In the genomic region with DNA sequence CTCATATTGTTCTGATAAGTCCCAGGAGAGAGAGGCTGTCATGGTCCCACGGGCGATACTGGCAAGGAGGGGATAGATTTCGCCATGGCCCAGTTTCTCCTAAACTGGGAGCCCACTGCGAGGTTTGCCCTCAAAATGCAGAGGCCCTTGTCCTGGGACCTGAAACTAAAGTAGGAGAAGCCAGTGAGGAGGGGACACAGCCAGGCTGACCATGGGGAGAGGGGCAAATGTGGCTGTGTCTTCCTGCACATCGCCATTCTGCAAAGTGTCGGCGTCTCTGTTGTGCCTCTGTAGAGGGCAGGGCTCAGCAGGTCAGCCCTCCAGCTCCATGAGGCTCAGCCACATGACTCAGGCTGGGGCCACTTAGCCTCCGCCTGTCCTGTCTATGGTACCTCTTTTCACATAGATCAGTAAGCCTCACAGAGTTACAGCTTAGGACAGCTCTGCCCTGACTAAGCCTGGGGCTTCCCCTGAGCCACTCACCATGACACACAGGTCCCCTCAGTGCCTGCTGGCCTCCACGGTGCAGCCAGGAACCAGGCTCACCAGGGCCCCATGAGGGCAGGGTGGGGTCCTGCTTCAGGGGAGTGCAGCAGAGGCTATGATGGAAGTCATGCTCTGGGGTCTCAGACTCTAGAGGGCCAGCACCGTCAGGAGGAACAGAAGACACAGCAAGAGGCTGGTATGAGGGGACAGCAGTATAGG, we compare ENCODE assay signal across 12 cellular contexts. TPM values are rescaled to one million over a fixed set of nuclear protein-coding genes. Genes with fewer than 3 reads are reported as not detected.
DNase-seq lines count a peak whose midpoint lies in the region; ATAC-seq lines count a peak whose summit lies in the region.
"Had no signal": no experiment of that assay in that cellular context is flagged by ENCODE, and none has a peak within 500 bp of the region (broad histone marks: within the 10 kb centered on the region; RNA-seq: fewer than 3 reads in every experiment).

No MANE protein-coding gene starts in this region.

- H3K9me3 Mint-ChIP-seq in naive thymus-derived CD4-positive, alpha-beta T cell, result no peaks in the 10 kb centered on the region

- no peaks in the 10 kb centered on the region for H3K9me3 ChIP-seq in naive thymus-derived CD4-positive, alpha-beta T cell (ENCODE audit: control insufficient read depth in 2 of 3, low read length in 3 of 3)
- H3K9me3 ChIP-seq: thoracic aorta had no signal

- intact Hi-C loops in naive thymus-derived CD4-positive, alpha-beta T cell (cut with micrococcal nuclease), result no loop called here

- H3K4me3 ChIP-seq in naive thymus-derived CD4-positive, alpha-beta T cell (ENCODE audit: low read length), result no peak overlapping the region
- H3K4me3 ChIP-seq: skin epidermis, thoracic aorta had no signal

- H3K4me1 ChIP-seq in naive thymus-derived CD4-positive, alpha-beta T cell (ENCODE audit: control insufficient read depth in 2 of 2, insufficient read depth in 2 of 2, low read length in 2 of 2), result no peaks in the 10 kb centered on the region

- H3K27ac Mint-ChIP-seq in naive thymus-derived CD4-positive, alpha-beta T cell, result no peak overlapping the region

- DNase-seq in NK-92 treated with Interleukin-12 subunit alpha and Interleukin-12 subunit beta, amount 100 ng/mL, for 24 hours (lab: John Stamatoyannopoulos, UW), result peak; percentile 41
- DNase-seq in NK-92 (lab: John Stamatoyannopoulos, UW; ENCODE audit: unreplicated experiment), result no peak
- no peak for DNase-seq in naive thymus-derived CD4-positive, alpha-beta T cell
- no peak for DNase-seq in AG08395 (ENCODE audit: low spot score)
- no peak for DNase-seq in SKM-1 treated with dmso at 0.1 percent for 144 hours (lab: John Stamatoyannopoulos, UW; ENCODE audit: unreplicated experiment)
- no peak for DNase-seq in stimulated activated CD4-positive, alpha-beta T cell treated with anti-CD3 and anti-CD28 coated beads, Interleukin-15, amount 100 ng/mL, for 24 hours
- DNase-seq: NCI-H1092 had no signal

- ATAC-seq in GM21717 (IDR thresholded peaks at IDR 0.05; ENCODE audit: unreplicated experiment), result peak; percentile 71
- ATAC-seq in HG03460 (IDR thresholded peaks at IDR 0.05; ENCODE audit: unreplicated experiment), result peak; percentile 56
- peak; percentile 39 for ATAC-seq in naive thymus-derived CD4-positive, alpha-beta T cell

- H3K27ac ChIP-seq in naive thymus-derived CD4-positive, alpha-beta T cell (ENCODE audit: low read depth, low read length), result no peak overlapping the region
- H3K27ac ChIP-seq: 22Rv1, thoracic aorta had no signal

- no peaks in the 10 kb centered on the region for H3K36me3 ChIP-seq in naive thymus-derived CD4-positive, alpha-beta T cell (ENCODE audit: control insufficient read depth in 2 of 3, insufficient read depth in 3 of 3, low read length in 3 of 3)
- H3K36me3 ChIP-seq: thoracic aorta had no signal

- H3K4me1 Mint-ChIP-seq in naive thymus-derived CD4-positive, alpha-beta T cell, result peaks cover 0 to 6% (median 0%) of the 10 kb centered on the region in 7 donors

- CTCF ChIA-PET in naive thymus-derived CD4-positive, alpha-beta T cell (lab: Charles Lee), result no interaction called here

- POLR2A ChIA-PET in naive thymus-derived CD4-positive, alpha-beta T cell (lab: Charles Lee), result no interaction called here

- H3K27me3 ChIP-seq in naive thymus-derived CD4-positive, alpha-beta T cell (ENCODE audit: control insufficient read depth in 2 of 2, insufficient read depth in 2 of 2, low read length in 2 of 2), result no peaks in the 10 kb centered on the region

- peaks cover 0 to under 1% (median 0%) of the 10 kb centered on the region in 5 donors for H3K36me3 Mint-ChIP-seq in naive thymus-derived CD4-positive, alpha-beta T cell

- H3K27me3 Mint-ChIP-seq in naive thymus-derived CD4-positive, alpha-beta T cell, result no peaks in the 10 kb centered on the region

- H3K4me3 Mint-ChIP-seq in naive thymus-derived CD4-positive, alpha-beta T cell, result no peak overlapping the region

RNA-seq across cellular contexts. Expression of gene PLXNA1, which starts 28.6 kb away (rescaled TPM):
- total RNA-seq in naive thymus-derived CD4-positive, alpha-beta T cell, result 10 to 100 TPM in 3 of 5 experiments, 1 to 10 TPM in 2; 7.8 to 16.8 (median 10.7) TPM
- polyA plus RNA-seq in naive thymus-derived CD4-positive, alpha-beta T cell, result 1 to 10 TPM in 1 of 2 donors, under 1 TPM in 1; 0.27 to 1.6 TPM
